8 cellular contexts compared by ENCODE assay signal in genomic region chr16:30377050-30377811, GRCh38. TPM values are rescaled to one million over a fixed set of nuclear protein-coding genes. Genes with fewer than 3 reads are reported as not detected.
A peak's percentile ranks its signal among the peaks of the same experiment; 100 is the strongest.
DNase-seq lines count a peak whose midpoint lies in the region; ATAC-seq and TF ChIP-seq lines count a peak whose summit lies in the region.

No MANE protein-coding gene starts in this region.

- DNase-seq in CD4-positive, alpha-beta T cell = no peak
- DNase-seq in Kasumi-1 (lab: John Stamatoyannopoulos, UW) = peak; percentile 37 to 68
- no peak for DNase-seq in cardiac fibroblast (ENCODE audit: low read depth in 2 of 2)
- DNase-seq in naive B cell = no peak
- DNase-seq in NCI-H526 (lab: John Stamatoyannopoulos, UW) = no peak
- DNase-seq in stimulated activated CD4-positive, alpha-beta T cell treated with anti-CD3 and anti-CD28 coated beads, Interleukin-12 subunit alpha, Interleukin-12 subunit beta, amount 100 ng/mL, for 4 hours = no peak
- no peak for DNase-seq in NAMALWA (ENCODE audit: low spot score)

- H3K4me1 Mint-ChIP-seq in CD4-positive, alpha-beta T cell (ENCODE audit: low read depth) = peaks cover 49% of the 10 kb centered on the region
- peaks cover 33 to 56% (median 52%) of the 10 kb centered on the region in 3 donors for H3K4me1 Mint-ChIP-seq in naive B cell

- H3K27ac ChIP-seq in CD4-positive, alpha-beta T cell (ENCODE audit: low read depth, low read length) = peak overlapping the region; percentile 100

- H3K4me3 Mint-ChIP-seq in CD4-positive, alpha-beta T cell = peak overlapping the region; percentile 99
- peak overlapping the region; percentile 93 to 99 (median 97) for H3K4me3 Mint-ChIP-seq in naive B cell

- no peak for TF ChIP-seq CTCF in CD4-positive, alpha-beta T cell (IDR thresholded peaks at IDR 0.05)
- no peak for TF ChIP-seq CTCF in cardiac fibroblast (IDR thresholded peaks at IDR 0.05; ENCODE audit: low read depth, low read length)

- intact Hi-C loops in CD4-positive, alpha-beta T cell (cut with DNase I, micrococcal nuclease) = loop anchor here in 1 of 2 experiments (10.0 kb wide), 1 partner anchor 548 kb away; the partner anchor contains the start of gene FBXL19

- peak; percentile 0 for ATAC-seq in CD4-positive, alpha-beta T cell (ENCODE audit: poor library complexity)
- ATAC-seq in naive B cell (ENCODE audit: low read depth in 2 of 2) (peak in 1 of 2 donors; percentile 0), HG02763 (IDR thresholded peaks at IDR 0.05; ENCODE audit: unreplicated experiment) (no peak)

- H3K4me3 ChIP-seq in cardiac fibroblast (replicated peaks in 1 of 2; ENCODE audit: low read depth in 2 of 2, low read length in 2 of 2) = peak overlapping the region; percentile 56 to 57

- H3K27me3 ChIP-seq in CD4-positive, alpha-beta T cell (ENCODE audit: control insufficient read depth, insufficient read depth, low read length) = no peaks in the 10 kb centered on the region

- peak overlapping the region; percentile 100 for H3K27ac Mint-ChIP-seq in CD4-positive, alpha-beta T cell
- H3K27ac Mint-ChIP-seq in naive B cell = peak overlapping the region; percentile 100

- CTCF ChIA-PET in CD4-positive, alpha-beta T cell (lab: Charles Lee) = interaction anchor here (3.7 kb wide), 1 partner anchor 32 kb away, joined by 14 read pairs; no protein-coding TSS in a partner anchor

- H3K9me3 Mint-ChIP-seq in CD4-positive, alpha-beta T cell = no peaks in the 10 kb centered on the region
- no peaks in the 10 kb centered on the region for H3K9me3 Mint-ChIP-seq in naive B cell

- no peaks in the 10 kb centered on the region for H3K27me3 Mint-ChIP-seq in CD4-positive, alpha-beta T cell
- no peaks in the 10 kb centered on the region for H3K27me3 Mint-ChIP-seq in naive B cell

- H3K9me3 ChIP-seq in CD4-positive, alpha-beta T cell (ENCODE audit: control insufficient read depth, low read length) = no peaks in the 10 kb centered on the region

- peaks cover 37% of the 10 kb centered on the region for H3K36me3 Mint-ChIP-seq in CD4-positive, alpha-beta T cell (ENCODE audit: low read depth)
- no peaks in the 10 kb centered on the region for H3K36me3 Mint-ChIP-seq in naive B cell

- POLR2A ChIA-PET in CD4-positive, alpha-beta T cell (lab: Charles Lee) = interaction anchor here (1.0 to 7.3 kb wide), 18 partner anchors 7 to 765 kb away, joined by 3 to 153 read pairs (median 8); partner anchors contain the start of genes ALDOA, CD2BP2, CORO1A and DCTPP1

RNA-seq across cellular contexts. Expression of gene MYL11, which starts 2.6 kb away (rescaled TPM):
- total RNA-seq in CD4-positive, alpha-beta T cell = 1 to 10 TPM in 1 of 2 experiments, under 1 TPM in 1; 0.95 to 2.4 TPM
- not detected for polyA plus RNA-seq in naive B cell (ENCODE audit: low read depth in 6 of 6)

RNA-seq across cellular contexts. Expression of gene SEPTIN1, which starts 5.1 kb away (rescaled TPM):
- total RNA-seq in CD4-positive, alpha-beta T cell = 100 to 1,000 TPM; 161 to 163 TPM
- 100 to 1,000 TPM; 102 to 145 (median 112) TPM for polyA plus RNA-seq in naive B cell (ENCODE audit: low read depth in 6 of 6)

RNA-seq across cellular contexts. Expression of gene TBC1D10B, which starts 6.9 kb away (rescaled TPM):
- 10 to 100 TPM; 12.7 to 14.7 TPM for total RNA-seq in CD4-positive, alpha-beta T cell
- polyA plus RNA-seq in naive B cell (ENCODE audit: low read depth in 6 of 6) = 10 to 100 TPM in 3 of 6 donors, 1 to 10 TPM in 3; 6.2 to 16.9 (median 9.7) TPM

RNA-seq across cellular contexts. Expression of gene ZNF48, which starts 18.0 kb away (rescaled TPM):
- total RNA-seq in CD4-positive, alpha-beta T cell = 1 to 10 TPM; 3.4 to 3.5 TPM
- 1 to 10 TPM; 3.4 to 9.9 (median 7.0) TPM for polyA plus RNA-seq in naive B cell (ENCODE audit: low read depth in 6 of 6)

RNA-seq across cellular contexts. Expression of gene CD2BP2, which starts 22.1 kb away (rescaled TPM):
- total RNA-seq in CD4-positive, alpha-beta T cell = 10 to 100 TPM; 39.1 to 41.7 TPM
- 10 to 100 TPM; 24.2 to 36.1 (median 29.7) TPM for polyA plus RNA-seq in naive B cell (ENCODE audit: low read depth in 6 of 6)

Comparison
In these comparisons a context has a peak if more than half of its experiments do, and no peak if none do; other contexts are left out.
1. DNase-seq: peak in Kasumi-1 (2 of 2); none in CD4-positive, alpha-beta T cell (0 of 10), cardiac fibroblast (0 of 2), naive B cell (single experiment), NCI-H526 (0 of 2), stimulated activated CD4-positive, alpha-beta T cell treated with anti-CD3 and anti-CD28 coated beads, Interleukin-12 subunit alpha, Interleukin-12 subunit beta, amount 100 ng/mL, for 4 hours (single experiment) and NAMALWA (single experiment).